Comparison of ENCODE assay signal across 13 cellular contexts in the genomic region with DNA sequence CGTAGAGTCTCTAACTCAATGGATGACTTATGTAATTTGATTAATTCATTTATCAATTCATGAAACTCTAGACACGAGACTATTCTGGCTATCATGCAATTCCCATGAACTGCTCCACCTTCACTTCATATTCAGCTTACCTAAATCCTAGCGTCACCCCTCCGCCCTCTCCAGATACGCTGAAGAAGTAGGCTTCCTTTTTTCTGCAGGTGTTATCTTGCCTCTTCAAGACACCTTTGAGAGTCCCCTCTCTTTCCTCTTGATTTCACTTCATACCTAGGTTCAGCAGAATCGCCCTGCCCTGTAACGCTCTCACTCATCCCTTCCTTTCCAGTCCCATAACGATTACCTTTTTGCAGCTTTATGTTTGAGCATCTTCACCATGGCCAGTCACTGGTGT. TPM values are rescaled to one million over a fixed set of nuclear protein-coding genes. Genes with fewer than 3 reads are reported as not detected.
DNase-seq lines count a peak whose midpoint lies in the region; ATAC-seq and TF ChIP-seq lines count a peak whose summit lies in the region.
"Had no signal": no experiment of that assay in that cellular context is flagged by ENCODE, and none has a peak within 500 bp of the region (broad histone marks: within the 10 kb centered on the region; RNA-seq: fewer than 3 reads in every experiment).

No MANE protein-coding gene starts in this region.

- H3K9ac ChIP-seq in OCI-LY3 (ENCODE audit: low read length) = peak overlapping the region; percentile 99

- H3K27ac Mint-ChIP-seq in activated T-cell treated with anti-CD3 and anti-CD28 coated beads, Interleukin-2, amount 50 U/mL, for 24 hours = peak overlapping the region; percentile 19
- no peak overlapping the region for H3K27ac Mint-ChIP-seq in activated CD8-positive, alpha-beta memory T cell treated with anti-CD3 and anti-CD28 coated beads, Interleukin-2, amount 10 ng/mL, durations not matched to agents 7 days and 5 days

- TF ChIP-seq CTCF in OCI-LY3 (IDR thresholded peaks at IDR 0.05; ENCODE audit: low read depth, low read length) = no peak
- no peak for TF ChIP-seq CTCF in hepatocyte (IDR thresholded peaks at IDR 0.05; ENCODE audit: poor library complexity)
- TF ChIP-seq CTCF in stomach (IDR thresholded peaks at IDR 0.05) = no peak

- no peak for TF ChIP-seq POLR2A in stomach (IDR thresholded peaks at IDR 0.05)

- 76% methylated on average over 8 of the region's 8 CpGs for WGBS in hepatocyte (ENCODE audit: low lambda C conversion rate, missing lambda C conversion rate)
- WGBS in stomach, 5 donors = 66 to 83% (median 69%) methylated on average over 7 to 8 of the region's 8 CpGs

- H3K27ac ChIP-seq in OCI-LY3 (ENCODE audit: low read length) (peak overlapping the region; percentile 98), hepatocyte (peak overlapping the region; percentile 99), stomach (peak overlapping the region in 4 of 5 donors; percentile 98 to 100 (median 100))

- H3K79me2 ChIP-seq in OCI-LY3 (ENCODE audit: low read length) (no peaks in the 10 kb centered on the region), hepatocyte (no peaks in the 10 kb centered on the region)

- H2AFZ ChIP-seq in OCI-LY3 (ENCODE audit: low read depth, low read length) = peak overlapping the region; percentile 15; the same call in 1 of the 2 replicates
- H2AFZ ChIP-seq in hepatocyte = peak overlapping the region; percentile 58

- no peaks in the 10 kb centered on the region; the same call in 1 of the 2 replicates for H3K27me3 ChIP-seq in OCI-LY3 (ENCODE audit: low read depth, low read length)
- H3K27me3 ChIP-seq in hepatocyte = peaks cover 7% of the 10 kb centered on the region
- H3K27me3 ChIP-seq in stomach = no peaks in the 10 kb centered on the region

- H3K9me3 Mint-ChIP-seq in activated T-cell treated with anti-CD3 and anti-CD28 coated beads, Interleukin-2, amount 50 U/mL, for 24 hours = no peaks in the 10 kb centered on the region
- no peaks in the 10 kb centered on the region for H3K9me3 Mint-ChIP-seq in activated CD8-positive, alpha-beta memory T cell treated with anti-CD3 and anti-CD28 coated beads, Interleukin-2, amount 10 ng/mL, durations not matched to agents 7 days and 5 days (ENCODE audit: low read depth)

- TF ChIP-seq EP300 in stomach (IDR thresholded peaks at IDR 0.05) = no peak

- peaks cover 4% of the 10 kb centered on the region for H3K36me3 Mint-ChIP-seq in activated T-cell treated with anti-CD3 and anti-CD28 coated beads, Interleukin-2, amount 50 U/mL, for 24 hours (ENCODE audit: low read depth)
- no peaks in the 10 kb centered on the region for H3K36me3 Mint-ChIP-seq in activated CD8-positive, alpha-beta memory T cell treated with anti-CD3 and anti-CD28 coated beads, Interleukin-2, amount 10 ng/mL, durations not matched to agents 7 days and 5 days

- H3K36me3 ChIP-seq in OCI-LY3 (replicated peaks; ENCODE audit: low read depth, low read length) (no peaks in the 10 kb centered on the region), hepatocyte (replicated peaks; ENCODE audit: insufficient read depth, low read depth) (no peaks in the 10 kb centered on the region), stomach (no peaks in the 10 kb centered on the region)

- H3K4me1 Mint-ChIP-seq in activated T-cell treated with anti-CD3 and anti-CD28 coated beads, Interleukin-2, amount 50 U/mL, for 24 hours (ENCODE audit: low read depth) = peaks cover 19% of the 10 kb centered on the region
- H3K4me1 Mint-ChIP-seq in activated CD8-positive, alpha-beta memory T cell treated with anti-CD3 and anti-CD28 coated beads, Interleukin-2, amount 10 ng/mL, durations not matched to agents 7 days and 5 days = peaks cover 24% of the 10 kb centered on the region

- H3K9me2 ChIP-seq in hepatocyte (replicated peaks; ENCODE audit: insufficient read depth) = no peaks in the 10 kb centered on the region

- CTCF ChIA-PET in activated CD8-positive, alpha-beta memory T cell treated with anti-CD3 and anti-CD28 coated beads, Interleukin-2, amount 10 ng/mL, durations not matched to agents 7 days and 5 days (lab: Charles Lee) = interaction anchor here (1.2 to 7.4 kb wide), 6 partner anchors 11 to 176 kb away, joined by 3 to 102 read pairs (median 36); no protein-coding TSS in a partner anchor

- no peaks in the 10 kb centered on the region for H3K27me3 Mint-ChIP-seq in activated T-cell treated with anti-CD3 and anti-CD28 coated beads, Interleukin-2, amount 50 U/mL, for 24 hours
- no peaks in the 10 kb centered on the region for H3K27me3 Mint-ChIP-seq in activated CD8-positive, alpha-beta memory T cell treated with anti-CD3 and anti-CD28 coated beads, Interleukin-2, amount 10 ng/mL, durations not matched to agents 7 days and 5 days

- H3K9me3 ChIP-seq in OCI-LY3 (ENCODE audit: insufficient read depth, low read length) (no peaks in the 10 kb centered on the region), hepatocyte (ENCODE audit: low read depth) (no peaks in the 10 kb centered on the region), stomach (no peaks in the 10 kb centered on the region)

- H3K4me3 ChIP-seq in OCI-LY3 (ENCODE audit: low read length) (peak overlapping the region; percentile 97), hepatocyte (peak overlapping the region; percentile 18), stomach (peak overlapping the region in 1 of 4 donors; percentile 62)

- H3K4me1 ChIP-seq in OCI-LY3 (ENCODE audit: low read length) = peaks cover 18% of the 10 kb centered on the region
- peaks cover 10% of the 10 kb centered on the region for H3K4me1 ChIP-seq in hepatocyte (ENCODE audit: insufficient read depth)
- peaks cover 9 to 31% (median 20%) of the 10 kb centered on the region in 4 donors for H3K4me1 ChIP-seq in stomach

- no peak for ATAC-seq in activated CD8-positive, alpha-beta memory T cell treated with anti-CD3 and anti-CD28 coated beads, Interleukin-2, amount 10 ng/mL, durations not matched to agents 7 days and 5 days

- H4K20me1 ChIP-seq in OCI-LY3 (ENCODE audit: insufficient read depth, low read length) (no peaks in the 10 kb centered on the region), hepatocyte (ENCODE audit: insufficient read depth, poor library complexity, severe bottlenecking) (no peaks in the 10 kb centered on the region)

- no peak overlapping the region for H3K4me3 Mint-ChIP-seq in activated T-cell treated with anti-CD3 and anti-CD28 coated beads, Interleukin-2, amount 50 U/mL, for 24 hours
- no peak overlapping the region for H3K4me3 Mint-ChIP-seq in activated CD8-positive, alpha-beta memory T cell treated with anti-CD3 and anti-CD28 coated beads, Interleukin-2, amount 10 ng/mL, durations not matched to agents 7 days and 5 days

- DNase-seq in activated T-cell treated with anti-CD3 and anti-CD28 coated beads, Interleukin-2, amount 50 U/mL, for 24 hours = no peak
- DNase-seq in activated T-cell treated with anti-CD3 and anti-CD28 coated beads for 4 hours (no peak), hepatocyte (ENCODE audit: low spot score) (no peak), stomach (no peak), NCI-H2171 (lab: John Stamatoyannopoulos, UW) (no peak), COR-L47 (lab: John Stamatoyannopoulos, UW) (no peak)
- no peak for DNase-seq in activated CD8-positive, alpha-beta memory T cell treated with anti-CD3 and anti-CD28 coated beads, Interleukin-2, amount 10 ng/mL, durations not matched to agents 7 days and 5 days

- peak overlapping the region; percentile 93 for H3K4me2 ChIP-seq in OCI-LY3 (ENCODE audit: low read length)
- peak overlapping the region; percentile 87 for H3K4me2 ChIP-seq in hepatocyte

- intact Hi-C loops in stomach (cut with DNase I; ENCODE audit: low total_unique reads) = no loop called here

RNA-seq across cellular contexts. Expression of a gene that starts 4.0 kb away (rescaled TPM):
- total RNA-seq in hepatocyte (76.8 and 96.2 TPM in 2 replicates), stomach (100 to 1,000 TPM in 3 of 5 donors, 10 to 100 TPM in 1, not detected in 1; 13.4 to 158 (median 117) TPM)
- polyA plus RNA-seq in hepatocyte (31.1 and 44.5 TPM in 2 replicates), stomach (10 to 100 TPM; 27.6 to 58.0 (median 35.4) TPM)
- 1 to 10 TPM in 1 of 2 experiments, under 1 TPM in 1; 0.75 to 2.1 TPM for total RNA-seq in activated CD8-positive, alpha-beta memory T cell treated with anti-CD3 and anti-CD28 coated beads, Interleukin-2, amount 10 ng/mL, durations not matched to agents 7 days and 5 days

RNA-seq across cellular contexts. Expression of a gene that starts 8.2 kb away (rescaled TPM):
- total RNA-seq in hepatocyte (72.6 and 79.1 TPM in 2 replicates), stomach (10 to 100 TPM in 3 of 5 donors, 1 to 10 TPM in 1, under 1 TPM in 1; 0.58 to 46.1 (median 37.4) TPM)
- polyA plus RNA-seq in hepatocyte (67.4 and 103 TPM in 2 replicates), stomach (10 to 100 TPM; 15.9 to 34.7 (median 28.0) TPM)
- total RNA-seq in activated CD8-positive, alpha-beta memory T cell treated with anti-CD3 and anti-CD28 coated beads, Interleukin-2, amount 10 ng/mL, durations not matched to agents 7 days and 5 days = 1 to 10 TPM; 1.5 to 2.5 TPM

RNA-seq across cellular contexts. Expression of a gene that starts 38.9 kb away (rescaled TPM):
- not detected in 2 replicates for total RNA-seq in hepatocyte
- polyA plus RNA-seq in hepatocyte = not detected in 2 replicates
- not detected for total RNA-seq in stomach
- not detected for polyA plus RNA-seq in stomach
- total RNA-seq in activated CD8-positive, alpha-beta memory T cell treated with anti-CD3 and anti-CD28 coated beads, Interleukin-2, amount 10 ng/mL, durations not matched to agents 7 days and 5 days = not detected
- total RNA-seq: endothelial cell of umbilical vein; kidney epithelial cell; osteocyte; T-helper 2 cell treated with Interferon-gamma antibody and Interleukin-4, amounts not matched to agents 100 ng/mL and 5 ng/mL, for 36 hours; ureter had no signal
- polyA plus RNA-seq: endothelial cell of umbilical vein had no signal
